11 cellular contexts compared by ENCODE assay signal in the genomic region with DNA sequence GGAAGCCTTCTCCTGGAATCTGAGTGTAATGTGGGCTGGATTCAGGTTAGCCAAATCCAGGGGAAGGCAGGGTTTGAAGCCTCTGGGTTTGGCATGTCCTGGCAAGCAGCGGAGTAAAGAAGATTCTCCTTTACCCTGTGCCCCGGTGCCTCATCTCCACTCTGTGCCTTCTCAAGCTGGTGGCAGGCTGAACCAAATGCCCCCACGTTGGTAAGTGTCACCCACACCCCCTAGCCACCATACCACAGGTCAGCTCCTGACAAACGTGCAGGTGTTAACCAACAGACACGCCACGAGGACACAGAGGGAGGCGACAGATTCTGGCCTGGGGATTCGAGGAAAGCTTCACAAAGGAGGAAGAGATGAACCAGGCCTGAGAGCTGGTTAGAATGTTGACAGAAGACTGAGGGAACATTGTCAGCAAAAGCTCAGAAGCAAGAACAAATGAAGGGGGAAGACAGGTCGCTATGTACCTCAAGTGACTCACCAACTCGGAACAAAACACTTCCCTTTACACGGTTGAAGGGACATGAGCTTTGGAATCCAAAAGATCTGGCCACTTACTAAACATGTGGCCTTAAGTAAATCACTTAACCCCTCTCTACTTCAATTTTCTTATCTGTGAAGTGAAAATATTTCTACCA.
DNase-seq lines count a peak whose midpoint lies in the region; ATAC-seq and TF ChIP-seq lines count a peak whose summit lies in the region.
"Had no signal": no experiment of that assay in that cellular context is flagged by ENCODE, and none has a peak within 500 bp of the region (broad histone marks: within the 10 kb centered on the region; RNA-seq: fewer than 3 reads in every experiment).

No MANE protein-coding gene starts in this region.

- no TSS peak for BruUV-seq in mammary epithelial cell (replicated peaks; lab: Mats Ljungman, UMichigan)

- DNase-seq in heart right ventricle (no peak), right atrium auricular region (ENCODE audit: low spot score) (no peak), mammary epithelial cell (peak; percentile 19), aorta (no peak), NCI-H146 treated with DMSO at 0.1 percent for 48 hours (lab: John Stamatoyannopoulos, UW; ENCODE audit: unreplicated experiment) (no peak)
- DNase-seq in naive thymus-derived CD8-positive, alpha-beta T cell = peak in 3 of 10 donors; percentile 14 to 23 (median 18)
- DNase-seq in stimulated activated CD4-positive, alpha-beta T cell treated with anti-CD3 and anti-CD28 coated beads, Interleukin-1b, Interleukin-23, amount 100 ng/mL, for 48 hours = no peak
- DNase-seq: CD4-positive, CD25-positive, alpha-beta regulatory T cell; mesendoderm; NCI-H1436 treated with DMSO at 0.1 percent for 48 hours had no signal

- no peak overlapping the region for H3K4me3 ChIP-seq in heart right ventricle
- no peak overlapping the region for H3K4me3 ChIP-seq in right atrium auricular region
- no peak overlapping the region for H3K4me3 ChIP-seq in mammary epithelial cell (replicated peaks in 1 of 3; ENCODE audit: insufficient read depth in 1 of 3, low read depth in 2 of 3, low read length in 3 of 3)
- H3K4me3 ChIP-seq in aorta (ENCODE audit: low read length in 2 of 2) = no peak overlapping the region

- no peaks in the 10 kb centered on the region for H4K20me1 ChIP-seq in mammary epithelial cell (ENCODE audit: insufficient read depth, low read length)

- H3K4me1 Mint-ChIP-seq in naive thymus-derived CD8-positive, alpha-beta T cell = peaks cover 39 to 72% (median 66%) of the 10 kb centered on the region in 4 donors

- dilution Hi-C loops in mammary epithelial cell (cut with HindIII; ENCODE audit: low sequenced_read_pairs) = no loop called here

- H3K4me3 Mint-ChIP-seq in naive thymus-derived CD8-positive, alpha-beta T cell = peak overlapping the region in 9 of 10 donors; percentile 5 to 62 (median 24)
- H3K4me3 Mint-ChIP-seq: CD4-positive, CD25-positive, alpha-beta regulatory T cell had no signal

- no peaks in the 10 kb centered on the region for H3K79me2 ChIP-seq in mammary epithelial cell (ENCODE audit: insufficient read depth, low read length)

- H3K36me3 ChIP-seq in heart right ventricle (peaks cover 0 to 4% (median 0%) of the 10 kb centered on the region in 9 donors), right atrium auricular region (no peaks in the 10 kb centered on the region), mammary epithelial cell (ENCODE audit: insufficient read depth, low read length) (no peaks in the 10 kb centered on the region), aorta (ENCODE audit: control insufficient read depth in 1 of 2, insufficient read depth in 2 of 2, low read length in 1 of 2) (no peaks in the 10 kb centered on the region)

- H3K27ac ChIP-seq in heart right ventricle = peak overlapping the region; percentile 34 to 88 (median 78)
- peak overlapping the region in 1 of 2 donors; percentile 44 for H3K27ac ChIP-seq in right atrium auricular region
- H3K27ac ChIP-seq in mammary epithelial cell (ENCODE audit: insufficient read depth, low read depth, low read length) = no peak overlapping the region
- peak overlapping the region; percentile 87 to 88 for H3K27ac ChIP-seq in aorta (ENCODE audit: low read depth in 1 of 2, low read length in 2 of 2)

- intact Hi-C loops in heart right ventricle (cut with DNase I) (loop anchor here in 6 of 10 donors (5.0 kb wide), 2 partner anchors 45 to 75 kb away; no protein-coding TSS in a partner anchor), mammary epithelial cell (cut with micrococcal nuclease) (no loop called here), aorta (cut with DNase I) (loop anchor here (5.0 to 10.0 kb wide), 3 partner anchors 60 to 333 kb away; a partner anchor contains a TSS)

- POLR2A ChIA-PET in naive thymus-derived CD8-positive, alpha-beta T cell (lab: Charles Lee) = interaction anchor here (0.5 to 4.9 kb wide), 15 partner anchors 10 to 130 kb away, joined by 3 to 32 read pairs (median 4); a partner anchor contains a TSS

- H2AFZ ChIP-seq in mammary epithelial cell (ENCODE audit: low read depth, low read length) = peak overlapping the region; percentile 88

- no peaks in the 10 kb centered on the region for H3K36me3 Mint-ChIP-seq in naive thymus-derived CD8-positive, alpha-beta T cell
- H3K36me3 Mint-ChIP-seq: CD4-positive, CD25-positive, alpha-beta regulatory T cell had no signal

- no peaks in the 10 kb centered on the region for H3K27me3 ChIP-seq in heart right ventricle
- H3K27me3 ChIP-seq in right atrium auricular region = no peaks in the 10 kb centered on the region
- H3K27me3 ChIP-seq in mammary epithelial cell (ENCODE audit: insufficient read depth, low read length) = no peaks in the 10 kb centered on the region
- no peaks in the 10 kb centered on the region for H3K27me3 ChIP-seq in aorta (ENCODE audit: control insufficient read depth in 1 of 2, insufficient read depth in 2 of 2, low read length in 1 of 2)

- peak overlapping the region; percentile 79 to 94 (median 86) for H3K27ac Mint-ChIP-seq in naive thymus-derived CD8-positive, alpha-beta T cell

- H3K27me3 Mint-ChIP-seq in naive thymus-derived CD8-positive, alpha-beta T cell = no peaks in the 10 kb centered on the region
- H3K27me3 Mint-ChIP-seq: CD4-positive, CD25-positive, alpha-beta regulatory T cell had no signal

- in situ Hi-C loops in mammary epithelial cell (cut with MboI; ENCODE audit: low sequenced_read_pairs in 2 of 2) = no loop called here

- peak overlapping the region; percentile 34 for H3K4me2 ChIP-seq in mammary epithelial cell (ENCODE audit: insufficient read depth, low read depth, low read length)

- H3K4me1 ChIP-seq in heart right ventricle = peaks cover 18 to 79% (median 59%) of the 10 kb centered on the region in 9 donors
- peaks cover 0 to 45% of the 10 kb centered on the region in 2 donors for H3K4me1 ChIP-seq in right atrium auricular region
- peaks cover 14% of the 10 kb centered on the region for H3K4me1 ChIP-seq in mammary epithelial cell (ENCODE audit: insufficient read depth, low read length)
- peaks cover 5 to 7% of the 10 kb centered on the region in 2 donors for H3K4me1 ChIP-seq in aorta (ENCODE audit: control insufficient read depth in 1 of 2, insufficient read depth in 2 of 2, low read length in 2 of 2)

- TF ChIP-seq CTCF in heart right ventricle (IDR thresholded peaks at IDR 0.05) (no peak), right atrium auricular region (IDR thresholded peaks at IDR 0.05) (no peak), mammary epithelial cell (conservative IDR thresholded peaks at IDR 0.05 in 1 of 2, IDR thresholded peaks at IDR 0.05 in 1 of 2; ENCODE audit: extremely low read depth in 1 of 2, insufficient read depth in 1 of 2, low read depth in 1 of 2, low read length in 2 of 2) (no peak)

- H3K9me3 ChIP-seq in heart right ventricle (no peaks in the 10 kb centered on the region), right atrium auricular region (no peaks in the 10 kb centered on the region), mammary epithelial cell (replicated peaks; ENCODE audit: insufficient read depth, low read length) (no peaks in the 10 kb centered on the region), aorta (ENCODE audit: control insufficient read depth, low read length) (no peaks in the 10 kb centered on the region)

- H3K9ac ChIP-seq in mammary epithelial cell (ENCODE audit: insufficient read depth, low read length) = no peak overlapping the region

- CTCF ChIA-PET in mammary epithelial cell (lab: Charles Lee; ENCODE audit: low non-redundant PET) = no interaction called here

- WGBS in heart right ventricle, 2 donors = 63 to 73% methylated on average over 11 of the region's 11 CpGs
- 23% methylated on average over 8 of the region's 11 CpGs for WGBS in mammary epithelial cell (ENCODE audit: low coverage, missing lambda C conversion rate)
- 84 to 86% methylated on average over 11 of the region's 11 CpGs for WGBS in aorta, 2 donors

- ATAC-seq in heart right ventricle = no peak
- peak; percentile 23 to 59 for ATAC-seq in naive thymus-derived CD8-positive, alpha-beta T cell
- ATAC-seq in aorta (ENCODE audit: low FRiP score) = no peak
- no peak for ATAC-seq in HG03521 (IDR thresholded peaks at IDR 0.05; ENCODE audit: unreplicated experiment)

- no peaks in the 10 kb centered on the region for H3K9me3 Mint-ChIP-seq in naive thymus-derived CD8-positive, alpha-beta T cell
- H3K9me3 Mint-ChIP-seq: CD4-positive, CD25-positive, alpha-beta regulatory T cell had no signal

Comparison
In these comparisons a context has a peak if more than half of its experiments do, and no peak if none do; other contexts are left out.
1. ATAC-seq: peak in naive thymus-derived CD8-positive, alpha-beta T cell (2 of 2); none in heart right ventricle (0 of 8), aorta (single experiment) and HG03521 (single experiment).